Comparison of ENCODE assay signal across 20 cellular contexts in genomic region chr2:153404792-153405191, GRCh38.
"Had no signal": no experiment of that assay in that cellular context is flagged by ENCODE, and none has a peak within 500 bp of the region (broad histone marks: within the 10 kb centered on the region; RNA-seq: fewer than 3 reads in every experiment).

No MANE protein-coding gene starts in this region.

- H3K4me3 Mint-ChIP-seq: activated CD8-positive, alpha-beta memory T cell treated with anti-CD3 and anti-CD28 coated beads, Interleukin-2, amount 10 ng/mL, durations not matched to agents 7 days and 5 days; activated naive CD8-positive, alpha-beta T cell; activated T-cell treated with anti-CD3 and anti-CD28 coated beads, Interleukin-2, amount 50 U/mL, for 4 hours had no signal

- H3K4me3 ChIP-seq: gastroesophageal sphincter, left lung, pancreas, suprapubic skin, upper lobe of left lung had no signal

- DNase-seq: activated CD4-positive, alpha-beta T cell treated with anti-CD3 and anti-CD28 coated beads for 1 hour; activated CD4-positive, alpha-beta T cell treated with anti-CD3 and anti-CD28 coated beads, Interleukin-2, amount 50 U/mL, for 48 hours; activated CD8-positive, alpha-beta memory T cell treated with anti-CD3 and anti-CD28 coated beads, Interleukin-2, amount 10 ng/mL, durations not matched to agents 7 days and 5 days; activated effector memory CD4-positive, alpha-beta T cell treated with anti-CD3 and anti-CD28 coated beads, Interleukin-2, amount 50 U/mL, for 16 hours; activated T-cell treated with anti-CD3 and anti-CD28 coated beads, Interleukin-2, amount 50 U/mL, for 4 hours; amygdala; effector memory CD4-positive, alpha-beta T cell; left lung; mesenchymal stem cell; pancreas; stimulated activated CD4-positive, alpha-beta T cell treated with anti-CD3 and anti-CD28 coated beads, Interleukin-2, amount 100 ng/mL, for 48 hours; stimulated activated CD8-positive, alpha-beta memory T cell treated with anti-CD3 and anti-CD28 coated beads, Interleukin-4, amount 100 ng/mL, for 48 hours; stimulated activated naive CD8-positive, alpha-beta T cell treated with anti-CD3 and anti-CD28 coated beads, Interleukin-15, Interleukin-2, amounts not matched to agents 100 U/mL and 50 U/mL, for 24 hours; upper lobe of left lung had no signal

- FAIRE-seq: islet of Langerhans, pancreas had no signal

- H3K27ac Mint-ChIP-seq: activated CD8-positive, alpha-beta memory T cell treated with anti-CD3 and anti-CD28 coated beads, Interleukin-2, amount 10 ng/mL, durations not matched to agents 7 days and 5 days; activated naive CD8-positive, alpha-beta T cell had no signal

- H3K9me3 Mint-ChIP-seq: activated T-cell treated with anti-CD3 and anti-CD28 coated beads, Interleukin-2, amount 50 U/mL, for 4 hours had no signal

- H3K4me1 Mint-ChIP-seq: activated CD8-positive, alpha-beta memory T cell treated with anti-CD3 and anti-CD28 coated beads, Interleukin-2, amount 10 ng/mL, durations not matched to agents 7 days and 5 days had no signal

- H3K27me3 ChIP-seq: gastroesophageal sphincter, left lung, pancreas, suprapubic skin, upper lobe of left lung had no signal

- H3K36me3 ChIP-seq: gastroesophageal sphincter, left lung, pancreas, suprapubic skin, upper lobe of left lung had no signal

- H3K4me1 ChIP-seq: gastroesophageal sphincter, left lung, pancreas, upper lobe of left lung had no signal

- H3K9me3 ChIP-seq: gastroesophageal sphincter, left lung, pancreas, suprapubic skin, upper lobe of left lung had no signal

- H3K27ac ChIP-seq: epithelial cell of prostate, gastroesophageal sphincter, left lung, pancreas, suprapubic skin, upper lobe of left lung had no signal

- H3K36me3 Mint-ChIP-seq: activated CD8-positive, alpha-beta memory T cell treated with anti-CD3 and anti-CD28 coated beads, Interleukin-2, amount 10 ng/mL, durations not matched to agents 7 days and 5 days; activated naive CD8-positive, alpha-beta T cell; brain had no signal

- H3K27me3 Mint-ChIP-seq: activated CD8-positive, alpha-beta memory T cell treated with anti-CD3 and anti-CD28 coated beads, Interleukin-2, amount 10 ng/mL, durations not matched to agents 7 days and 5 days had no signal
